In genomic region chr17:81396722-81397313, GRCh38 we compare ENCODE assay signal across 8 cellular contexts. TPM values are rescaled to one million over a fixed set of nuclear protein-coding genes. Genes with fewer than 3 reads are reported as not detected.
DNase-seq lines count a peak whose midpoint lies in the region; ATAC-seq lines count a peak whose summit lies in the region.

No MANE protein-coding gene starts in this region.

- H3K36me3 Mint-ChIP-seq in activated naive CD8-positive, alpha-beta T cell treated with anti-CD3 and anti-CD28 coated beads, Interleukin-2, amount 50 U/mL, for 24 hours (ENCODE audit: low read depth) = no peaks in the 10 kb centered on the region
- peaks cover 24% of the 10 kb centered on the region for H3K36me3 Mint-ChIP-seq in activated T-helper 17 cell treated with anti-CD3 and anti-CD28 coated beads, Interleukin-2, amount 50 U/mL, for 72 hours (ENCODE audit: low read depth)

- ATAC-seq in activated naive CD8-positive, alpha-beta T cell treated with anti-CD3 and anti-CD28 coated beads, Interleukin-2, amount 50 U/mL, for 24 hours = no peak
- no peak for ATAC-seq in activated T-helper 17 cell treated with anti-CD3 and anti-CD28 coated beads, Interleukin-2, amount 50 U/mL, for 72 hours (replicated peaks)

- no peak overlapping the region for H3K27ac Mint-ChIP-seq in activated naive CD8-positive, alpha-beta T cell treated with anti-CD3 and anti-CD28 coated beads, Interleukin-2, amount 50 U/mL, for 24 hours
- H3K27ac Mint-ChIP-seq in activated T-helper 17 cell treated with anti-CD3 and anti-CD28 coated beads, Interleukin-2, amount 50 U/mL, for 72 hours = no peak overlapping the region

- H3K4me3 Mint-ChIP-seq in activated naive CD8-positive, alpha-beta T cell treated with anti-CD3 and anti-CD28 coated beads, Interleukin-2, amount 50 U/mL, for 24 hours = no peak overlapping the region
- H3K4me3 Mint-ChIP-seq in activated T-helper 17 cell treated with anti-CD3 and anti-CD28 coated beads, Interleukin-2, amount 50 U/mL, for 72 hours = no peak overlapping the region

- peak overlapping the region; percentile 69 for H3K4me3 ChIP-seq in skeletal muscle cell (ENCODE audit: low read depth, low read length)

- peaks cover 38% of the 10 kb centered on the region for H3K4me1 Mint-ChIP-seq in activated naive CD8-positive, alpha-beta T cell treated with anti-CD3 and anti-CD28 coated beads, Interleukin-2, amount 50 U/mL, for 24 hours
- peaks cover 8% of the 10 kb centered on the region for H3K4me1 Mint-ChIP-seq in activated T-helper 17 cell treated with anti-CD3 and anti-CD28 coated beads, Interleukin-2, amount 50 U/mL, for 72 hours

- peaks cover 61% of the 10 kb centered on the region for H3K27me3 Mint-ChIP-seq in activated naive CD8-positive, alpha-beta T cell treated with anti-CD3 and anti-CD28 coated beads, Interleukin-2, amount 50 U/mL, for 24 hours
- H3K27me3 Mint-ChIP-seq in activated T-helper 17 cell treated with anti-CD3 and anti-CD28 coated beads, Interleukin-2, amount 50 U/mL, for 72 hours = peaks cover 43% of the 10 kb centered on the region

- no peaks in the 10 kb centered on the region for H3K9me3 Mint-ChIP-seq in activated naive CD8-positive, alpha-beta T cell treated with anti-CD3 and anti-CD28 coated beads, Interleukin-2, amount 50 U/mL, for 24 hours
- H3K9me3 Mint-ChIP-seq in activated T-helper 17 cell treated with anti-CD3 and anti-CD28 coated beads, Interleukin-2, amount 50 U/mL, for 72 hours = no peaks in the 10 kb centered on the region

- DNase-seq in NCI-H1105 treated with DMSO at 0.1 percent for 48 hours (lab: John Stamatoyannopoulos, UW) (peak; percentile 26), NCI-H1105 (lab: John Stamatoyannopoulos, UW) (no peak), NCI-H526 (lab: John Stamatoyannopoulos, UW) (peak; percentile 41 to 80), hepatic stellate cell (ENCODE audit: low spot score) (peak; percentile 31), skeletal muscle cell (ENCODE audit: low read depth) (no peak), A172 (ENCODE audit: low spot score) (no peak)
- DNase-seq in activated naive CD8-positive, alpha-beta T cell treated with anti-CD3 and anti-CD28 coated beads, Interleukin-2, amount 50 U/mL, for 24 hours = peak; percentile 49

RNA-seq across cellular contexts. Expression of gene BAHCC1, which starts 1.6 kb away (rescaled TPM):
- total RNA-seq in activated T-helper 17 cell treated with anti-CD3 and anti-CD28 coated beads, Interleukin-2, amount 50 U/mL, for 72 hours = under 1 TPM in 1 of 2 donors, not detected in 1; 0.26 TPM
- total RNA-seq in A172 (2014; rRNA removed; shearing (Covaris generic)) = 0.95 and 2.0 TPM in 2 replicates

Comparison
In these comparisons a context has a peak if more than half of its experiments do, and no peak if none do; other contexts are left out.
1. DNase-seq: peak in NCI-H1105 treated with DMSO at 0.1 percent for 48 hours (single experiment), NCI-H526 (2 of 2), activated naive CD8-positive, alpha-beta T cell treated with anti-CD3 and anti-CD28 coated beads, Interleukin-2, amount 50 U/mL, for 24 hours (single experiment) and hepatic stellate cell (single experiment); none in NCI-H1105 (single experiment), skeletal muscle cell (single experiment) and A172 (single experiment).